18 cellular contexts compared by ENCODE assay signal in the genomic region with DNA sequence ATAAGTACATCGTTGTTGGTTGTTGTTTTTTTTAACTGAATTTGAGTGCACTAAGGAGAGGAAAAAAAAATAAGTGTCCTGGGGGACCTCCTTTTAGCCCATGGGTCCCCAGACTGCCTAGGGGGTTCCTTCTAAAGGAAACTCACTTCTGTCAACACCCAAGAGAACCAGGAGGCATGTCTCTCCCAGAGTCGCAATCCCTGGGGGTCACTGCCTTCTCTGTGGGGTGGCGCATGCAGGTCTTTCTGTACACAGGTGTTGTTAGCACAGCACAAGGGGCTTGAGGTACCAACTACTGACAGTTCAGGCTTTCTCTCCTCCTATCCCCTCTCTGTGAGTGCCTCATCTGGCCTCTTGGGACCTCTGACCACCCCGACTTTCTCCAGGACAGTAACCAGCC. TPM values are rescaled to one million over a fixed set of nuclear protein-coding genes. Genes with fewer than 3 reads are reported as not detected.
DNase-seq lines count a peak whose midpoint lies in the region; ATAC-seq and TF ChIP-seq lines count a peak whose summit lies in the region.
"Had no signal": no experiment of that assay in that cellular context is flagged by ENCODE, and none has a peak within 500 bp of the region (broad histone marks: within the 10 kb centered on the region; RNA-seq: fewer than 3 reads in every experiment).

No MANE protein-coding gene starts in this region.

- H3K27me3 ChIP-seq in left ventricle myocardium inferior (ENCODE audit: low read depth) (no peaks in the 10 kb centered on the region), Peyer's patch (no peaks in the 10 kb centered on the region), lower lobe of right lung (ENCODE audit: low read depth) (no peaks in the 10 kb centered on the region), transverse colon (no peaks in the 10 kb centered on the region), body of pancreas (no peaks in the 10 kb centered on the region)

- H3K4me1 ChIP-seq in left ventricle myocardium inferior, result peaks cover 3% of the 10 kb centered on the region
- peaks cover 0 to 5% (median 0%) of the 10 kb centered on the region in 4 donors for H3K4me1 ChIP-seq in Peyer's patch
- H3K4me1 ChIP-seq in lower lobe of right lung, result peaks cover 16% of the 10 kb centered on the region
- peaks cover 0 to 8% (median 0%) of the 10 kb centered on the region in 4 donors for H3K4me1 ChIP-seq in transverse colon
- H3K4me1 ChIP-seq in body of pancreas, result no peaks in the 10 kb centered on the region

- TF ChIP-seq POLR2A in Peyer's patch (IDR thresholded peaks at IDR 0.05) (no peak), transverse colon (IDR thresholded peaks at IDR 0.05) (no peak), body of pancreas (IDR thresholded peaks at IDR 0.05) (no peak)

- H3K4me3 ChIP-seq in left ventricle myocardium inferior (no peak overlapping the region), Peyer's patch (no peak overlapping the region), lower lobe of right lung (no peak overlapping the region), transverse colon (no peak overlapping the region), body of pancreas (no peak overlapping the region)
- H3K4me3 ChIP-seq: GM12878, HAP-1, PC-9 had no signal

- no peak for TF ChIP-seq EP300 in transverse colon (IDR thresholded peaks at IDR 0.05; ENCODE audit: low read depth)

- in situ Hi-C loops in transverse colon (cut with MboI; ENCODE audit: low pct_ligation_motif_present in 1 of 4, low pct_unique_long_range_greater_than_20kb in 1 of 4, low sequenced_read_pairs in 3 of 4), result loop anchor here in 2 of 4 donors (25.0 kb wide), 2 partner anchors 221 to 304 kb away; no protein-coding TSS in a partner anchor

- DNase-seq in left ventricle myocardium inferior (no peak), left cardiac atrium (no peak), Peyer's patch (no peak), lower lobe of right lung (no peak), transverse colon (no peak), globus pallidus (ENCODE audit: low spot score) (no peak), kidney tubule cell (ENCODE audit: low spot score) (no peak), body of pancreas (no peak)
- DNase-seq: 8988T, DMS 273 treated with DMSO at 0.1 percent for 48 hours, GDM1, NCI-H1417 treated with DMSO at 0.1 percent for 48 hours, NCI-H1930, NCI-H2171, NCI-H748 treated with DMSO at 0.1 percent for 48 hours, PC-9 had no signal

- intact Hi-C loops in left ventricle myocardium inferior (cut with micrococcal nuclease), result no loop called here
- intact Hi-C loops in left cardiac atrium (cut with DNase I), result no loop called here
- intact Hi-C loops in lower lobe of right lung (cut with DNase I), result no loop called here
- intact Hi-C loops in transverse colon (cut with DNase I; ENCODE audit: low total_unique reads), result no loop called here
- intact Hi-C loops in body of pancreas (cut with DNase I), result loop anchor here (10.0 kb wide), 1 partner anchor 54 kb away; no protein-coding TSS in a partner anchor

- no peaks in the 10 kb centered on the region for H3K36me3 ChIP-seq in left ventricle myocardium inferior
- no peaks in the 10 kb centered on the region for H3K36me3 ChIP-seq in Peyer's patch
- no peaks in the 10 kb centered on the region for H3K36me3 ChIP-seq in lower lobe of right lung
- no peaks in the 10 kb centered on the region for H3K36me3 ChIP-seq in transverse colon
- H3K36me3 ChIP-seq in body of pancreas (replicated peaks in 1 of 2; ENCODE audit: insufficient read depth in 1 of 2, low read depth in 2 of 2), result no peaks in the 10 kb centered on the region
- H3K36me3 ChIP-seq: HAP-1 had no signal

- TF ChIP-seq CTCF in left ventricle myocardium inferior (IDR thresholded peaks at IDR 0.05; ENCODE audit: borderline replicate concordance) (no peak), Peyer's patch (IDR thresholded peaks at IDR 0.05) (no peak), lower lobe of right lung (IDR thresholded peaks at IDR 0.05) (no peak), transverse colon (IDR thresholded peaks at IDR 0.05) (no peak), body of pancreas (IDR thresholded peaks at IDR 0.05) (no peak)

- H3K9me3 ChIP-seq in left ventricle myocardium inferior (replicated peaks) (no peaks in the 10 kb centered on the region), Peyer's patch (no peaks in the 10 kb centered on the region), lower lobe of right lung (no peaks in the 10 kb centered on the region), transverse colon (no peaks in the 10 kb centered on the region), body of pancreas (no peaks in the 10 kb centered on the region)
- H3K9me3 ChIP-seq: HAP-1 had no signal

- H3K27ac ChIP-seq in left ventricle myocardium inferior (replicated peaks) (peak overlapping the region; percentile 44), Peyer's patch (peak overlapping the region in 3 of 4 donors; percentile 13 to 42 (median 36)), lower lobe of right lung (peak overlapping the region; percentile 61), transverse colon (peak overlapping the region in 3 of 4 donors; percentile 6 to 41 (median 28)), body of pancreas (peak overlapping the region in 1 of 4 donors; percentile 65)
- H3K27ac ChIP-seq: PC-9 had no signal

- WGBS in transverse colon (ENCODE audit: low coverage in 1 of 2), 2 donors, result 73 to 82% methylated on average over 4 of the region's 4 CpGs
- 84 to 88% methylated on average over 4 of the region's 4 CpGs for WGBS in body of pancreas, 2 donors

- ATAC-seq in left cardiac atrium, result no peak
- ATAC-seq in lower lobe of right lung, result no peak
- ATAC-seq in body of pancreas, result no peak
- ATAC-seq: GM12878 had no signal

RNA-seq across cellular contexts. Expression of a gene that starts 7.3 kb away (rescaled TPM):
- 14.0 TPM for total RNA-seq in left ventricle myocardium inferior
- 1 to 10 TPM; 8.0 to 9.2 TPM for total RNA-seq in left cardiac atrium
- total RNA-seq in Peyer's patch, result 10 to 100 TPM in 1 of 4 donors, 1 to 10 TPM in 2, under 1 TPM in 1; 0.53 to 29.7 (median 4.4) TPM
- 10.8 TPM for total RNA-seq in lower lobe of right lung
- total RNA-seq in transverse colon, result 1 to 10 TPM; 2.0 to 7.5 (median 3.0) TPM
- 1 to 10 TPM in 1 of 2 donors, under 1 TPM in 1; 0.66 to 1.6 TPM for total RNA-seq in body of pancreas
- total RNA-seq: GM12878 had no signal
